ENCODE assay signal across 25 cellular contexts in genomic region chr22:35846804-35847203, GRCh38.
DNase-seq lines count a peak whose midpoint lies in the region; ATAC-seq and TF ChIP-seq lines count a peak whose summit lies in the region.
"Had no signal": no experiment of that assay in that cellular context is flagged by ENCODE, and none has a peak within 500 bp of the region (broad histone marks: within the 10 kb centered on the region; RNA-seq: fewer than 3 reads in every experiment).

No MANE protein-coding gene starts in this region.

- no peak overlapping the region for H2BK5ac ChIP-seq in mesendoderm (ENCODE audit: low read length)

- TF ChIP-seq POLR2A in gastrocnemius medialis (IDR thresholded peaks at IDR 0.05), result no peak

- no peak overlapping the region for H3K4me2 ChIP-seq in mesendoderm (ENCODE audit: low read length)
- H3K4me2 ChIP-seq: BLaER1, neural progenitor cell had no signal

- H2BK120ac ChIP-seq in mesendoderm (ENCODE audit: low read depth, low read length), result no peak overlapping the region

- no peak overlapping the region for H2BK15ac ChIP-seq in mesendoderm (replicated peaks; ENCODE audit: low read depth)

- no peak overlapping the region for H3K27ac Mint-ChIP-seq in Caco-2 (ENCODE audit: unreplicated experiment)
- H3K27ac Mint-ChIP-seq: activated CD4-positive, alpha-beta T cell treated with anti-CD3 and anti-CD28 coated beads, Interleukin-2, amount 10 ng/mL, durations not matched to agents 24 days and 14 days; activated naive CD8-positive, alpha-beta T cell treated with anti-CD3 and anti-CD28 coated beads for 36 hours; dendritic cell treated with granulocyte-macrophage colony-stimulating factor and Interleukin-4, amounts not matched to agents 40 ng/mL and 50 ng/mL, for 4 days; neural progenitor cell had no signal

- peak overlapping the region in 1 of 2 donors; percentile 58 for H3K9ac ChIP-seq in colonic mucosa (ENCODE audit: low read depth in 2 of 2, low read length in 2 of 2)
- no peak overlapping the region for H3K9ac ChIP-seq in mesendoderm (ENCODE audit: low read length)
- H3K9ac ChIP-seq: BLaER1, neural progenitor cell had no signal

- H3K36me3 Mint-ChIP-seq in Caco-2 (ENCODE audit: insufficient read depth, unreplicated experiment), result no peaks in the 10 kb centered on the region
- H3K36me3 Mint-ChIP-seq: activated naive CD8-positive, alpha-beta T cell treated with anti-CD3 and anti-CD28 coated beads for 36 hours; neural progenitor cell had no signal

- no CpG with 5 or more reads among the region's 1 CpG for WGBS in mesendoderm (ENCODE audit: extremely low coverage, insufficient coverage, low lambda C conversion rate)

- H3K27ac ChIP-seq in colonic mucosa (peak overlapping the region; percentile 74), gastrocnemius medialis (peak overlapping the region; percentile 82 to 95 (median 92)), mesendoderm (ENCODE audit: low read depth, low read length) (no peak overlapping the region)
- H3K27ac ChIP-seq: BLaER1, neural progenitor cell had no signal

- H4K8ac ChIP-seq in mesendoderm (ENCODE audit: low read depth, low read length), result no peak overlapping the region

- in situ Hi-C loops in gastrocnemius medialis (cut with MboI; ENCODE audit: low sequenced_read_pairs in 4 of 4), result no loop called here

- no peak overlapping the region for H3K4ac ChIP-seq in mesendoderm (ENCODE audit: low read depth, low read length)

- H3K9me3 ChIP-seq in Caco-2, result no peaks in the 10 kb centered on the region
- H3K9me3 ChIP-seq in colonic mucosa, result no peaks in the 10 kb centered on the region
- H3K9me3 ChIP-seq in gastrocnemius medialis, result no peaks in the 10 kb centered on the region
- H3K9me3 ChIP-seq: BLaER1 had no signal

- no peaks in the 10 kb centered on the region for H3K27me3 Mint-ChIP-seq in Caco-2 (ENCODE audit: insufficient read depth, unreplicated experiment)
- H3K27me3 Mint-ChIP-seq: activated naive CD8-positive, alpha-beta T cell treated with anti-CD3 and anti-CD28 coated beads for 36 hours; dendritic cell treated with granulocyte-macrophage colony-stimulating factor and Interleukin-4, amounts not matched to agents 40 ng/mL and 50 ng/mL, for 4 days had no signal

- H3K36me3 ChIP-seq in Caco-2 (ENCODE audit: control insufficient read depth, insufficient read depth, low read length), result no peaks in the 10 kb centered on the region
- H3K36me3 ChIP-seq in colonic mucosa, result no peaks in the 10 kb centered on the region
- H3K36me3 ChIP-seq in gastrocnemius medialis, result no peaks in the 10 kb centered on the region
- no peaks in the 10 kb centered on the region for H3K36me3 ChIP-seq in mesendoderm (ENCODE audit: control insufficient read depth, insufficient read depth, low read length)
- H3K36me3 ChIP-seq: BLaER1, neural progenitor cell had no signal

- H3K79me1 ChIP-seq in mesendoderm (ENCODE audit: low read length), result peaks cover 2% of the 10 kb centered on the region

- POLR2A ChIA-PET in Caco-2 (lab: Charles Lee), result no interaction called here

- CTCF ChIA-PET in Caco-2 (lab: Charles Lee), result interaction anchor here (1.1 kb wide), 1 partner anchor 69 kb away, joined by 3 read pairs; no protein-coding TSS in a partner anchor

- H3K4me1 Mint-ChIP-seq in Caco-2 (ENCODE audit: low read depth, unreplicated experiment), result peaks cover 41% of the 10 kb centered on the region
- H3K4me1 Mint-ChIP-seq: activated CD4-positive, alpha-beta T cell treated with anti-CD3 and anti-CD28 coated beads, Interleukin-2, amount 10 ng/mL, durations not matched to agents 24 days and 14 days had no signal

- peaks cover 54% of the 10 kb centered on the region for H3K4me1 ChIP-seq in Caco-2
- no peaks in the 10 kb centered on the region for H3K4me1 ChIP-seq in colonic mucosa
- peaks cover 57 to 58% of the 10 kb centered on the region in 2 donors for H3K4me1 ChIP-seq in gastrocnemius medialis
- no peaks in the 10 kb centered on the region for H3K4me1 ChIP-seq in mesendoderm (ENCODE audit: control insufficient read depth, low read depth, low read length)
- H3K4me1 ChIP-seq: BLaER1 had no signal

- H3K27me3 ChIP-seq in Caco-2 (replicated peaks; ENCODE audit: control insufficient read depth, insufficient read depth, low read length), result no peaks in the 10 kb centered on the region
- H3K27me3 ChIP-seq in colonic mucosa, result no peaks in the 10 kb centered on the region
- no peaks in the 10 kb centered on the region for H3K27me3 ChIP-seq in gastrocnemius medialis
- no peaks in the 10 kb centered on the region for H3K27me3 ChIP-seq in mesendoderm (ENCODE audit: insufficient read depth, low read length, poor library complexity)
- H3K27me3 ChIP-seq: BLaER1, neural progenitor cell had no signal

- H3K4me3 Mint-ChIP-seq in Caco-2 (ENCODE audit: unreplicated experiment), result peak overlapping the region; percentile 33
- H3K4me3 Mint-ChIP-seq: activated CD4-positive, alpha-beta T cell treated with anti-CD3 and anti-CD28 coated beads, Interleukin-2, amount 10 ng/mL, durations not matched to agents 24 days and 14 days; activated naive CD8-positive, alpha-beta T cell treated with anti-CD3 and anti-CD28 coated beads for 36 hours; dendritic cell treated with granulocyte-macrophage colony-stimulating factor and Interleukin-4, amounts not matched to agents 40 ng/mL and 50 ng/mL, for 4 days; neural progenitor cell had no signal

- no peak for DNase-seq in Caco-2
- DNase-seq in colonic mucosa, result no peak
- DNase-seq in left lobe of liver (ENCODE audit: low spot score), result no peak
- no peak for DNase-seq in gastrocnemius medialis
- no peak for DNase-seq in inferior parietal cortex (ENCODE audit: extremely low spot score)
- no peak for DNase-seq in mesendoderm
- DNase-seq in HCEC 1CT, result no peak
- DNase-seq: activated CD4-positive, alpha-beta T cell treated with anti-CD3 and anti-CD28 coated beads, Interleukin-2, amount 10 ng/mL, durations not matched to agents 24 days and 14 days; activated effector memory CD4-positive, alpha-beta T cell treated with anti-CD3 and anti-CD28 coated beads, Interleukin-2, amount 50 U/mL, for 16 hours; activated naive CD8-positive, alpha-beta T cell treated with anti-CD3 and anti-CD28 coated beads for 36 hours; activated T-cell treated with anti-CD3 and anti-CD28 coated beads, Interleukin-2, amount 50 U/mL, for 1 hour; aorta; central memory CD4-positive, alpha-beta T cell; DND-41; Kasumi-1; NCI-H1694 treated with DMSO at 0.1 percent for 48 hours; NCI-H2171 treated with DMSO at 0.1 percent for 48 hours; NCI-H524; stimulated activated naive CD8-positive, alpha-beta T cell treated with anti-CD3 and anti-CD28 coated beads, Interleukin-15, Interleukin-2, amounts not matched to agents 100 U/mL and 50 U/mL, for 24 hours; T1000 had no signal

- intact Hi-C loops in Caco-2 (cut with micrococcal nuclease; ENCODE audit: unreplicated experiment) (loop anchor here (10.0 kb wide), 1 partner anchor 278 kb away; no protein-coding TSS in a partner anchor), colonic mucosa (cut with DNase I) (no loop called here), gastrocnemius medialis (cut with DNase I; ENCODE audit: low total_unique reads) (loop anchor here (10.0 kb wide), 1 partner anchor 532 kb away; no protein-coding TSS in a partner anchor)

- H3K79me2 ChIP-seq in mesendoderm (ENCODE audit: control insufficient read depth, insufficient read depth, low read length), result no peaks in the 10 kb centered on the region

- H3K18ac ChIP-seq in mesendoderm (ENCODE audit: low read length), result no peak overlapping the region

- H3K23ac ChIP-seq in mesendoderm (ENCODE audit: low read length), result no peak overlapping the region

- peak; percentile 65 for ATAC-seq in left lobe of liver
- ATAC-seq in gastrocnemius medialis, result no peak
- ATAC-seq: Panc1; sciatic nerve; stimulated activated naive CD8-positive, alpha-beta T cell treated with anti-CD3 and anti-CD28 coated beads, Interleukin-15, Interleukin-2, amounts not matched to agents 100 U/mL and 50 U/mL, for 24 hours had no signal

- no peak overlapping the region for H3K56ac ChIP-seq in mesendoderm (ENCODE audit: low read length)

- no peak overlapping the region for H2AK5ac ChIP-seq in mesendoderm (ENCODE audit: low read length)

- TF ChIP-seq CTCF in Caco-2 (IDR thresholded peaks at IDR 0.05; ENCODE audit: insufficient read depth in 1 of 2, low read depth in 1 of 2, low read length in 1 of 2, severe bottlenecking in 1 of 2, unreplicated experiment in 1 of 2) (no peak), colonic mucosa (IDR thresholded peaks at IDR 0.05) (no peak), gastrocnemius medialis (IDR thresholded peaks at IDR 0.05 in 4 of 5, conservative IDR thresholded peaks at IDR 0.05 in 1 of 5) (no peak)

- no TSS peak for BruUV-seq in Caco-2 (replicated peaks; lab: Mats Ljungman, UMichigan)

- no peak overlapping the region for H4K5ac ChIP-seq in mesendoderm (ENCODE audit: low read length)

- H3K9me3 Mint-ChIP-seq in Caco-2 (ENCODE audit: unreplicated experiment), result no peaks in the 10 kb centered on the region
- H3K9me3 Mint-ChIP-seq: activated CD4-positive, alpha-beta T cell treated with anti-CD3 and anti-CD28 coated beads, Interleukin-2, amount 10 ng/mL, durations not matched to agents 24 days and 14 days; activated naive CD8-positive, alpha-beta T cell treated with anti-CD3 and anti-CD28 coated beads for 36 hours; dendritic cell treated with granulocyte-macrophage colony-stimulating factor and Interleukin-4, amounts not matched to agents 40 ng/mL and 50 ng/mL, for 4 days; neural progenitor cell had no signal

- H3K4me3 ChIP-seq in Caco-2 (ENCODE audit: low read depth, low read length), result no peak overlapping the region
- no peak overlapping the region for H3K4me3 ChIP-seq in colonic mucosa
- peak overlapping the region in 3 of 4 donors; percentile 26 to 52 (median 47) for H3K4me3 ChIP-seq in gastrocnemius medialis
- no peak overlapping the region for H3K4me3 ChIP-seq in mesendoderm (ENCODE audit: low read length)
- H3K4me3 ChIP-seq: BLaER1, neural progenitor cell had no signal

Comparison
In these comparisons a context has a peak if more than half of its experiments do, and no peak if none do; other contexts are left out.
1. H3K4me3 ChIP-seq: peak in gastrocnemius medialis (3 of 4); none in Caco-2 (single experiment), colonic mucosa (single experiment) and mesendoderm (single experiment).